ENCODE assay signal across 8 cellular contexts in the genomic region with DNA sequence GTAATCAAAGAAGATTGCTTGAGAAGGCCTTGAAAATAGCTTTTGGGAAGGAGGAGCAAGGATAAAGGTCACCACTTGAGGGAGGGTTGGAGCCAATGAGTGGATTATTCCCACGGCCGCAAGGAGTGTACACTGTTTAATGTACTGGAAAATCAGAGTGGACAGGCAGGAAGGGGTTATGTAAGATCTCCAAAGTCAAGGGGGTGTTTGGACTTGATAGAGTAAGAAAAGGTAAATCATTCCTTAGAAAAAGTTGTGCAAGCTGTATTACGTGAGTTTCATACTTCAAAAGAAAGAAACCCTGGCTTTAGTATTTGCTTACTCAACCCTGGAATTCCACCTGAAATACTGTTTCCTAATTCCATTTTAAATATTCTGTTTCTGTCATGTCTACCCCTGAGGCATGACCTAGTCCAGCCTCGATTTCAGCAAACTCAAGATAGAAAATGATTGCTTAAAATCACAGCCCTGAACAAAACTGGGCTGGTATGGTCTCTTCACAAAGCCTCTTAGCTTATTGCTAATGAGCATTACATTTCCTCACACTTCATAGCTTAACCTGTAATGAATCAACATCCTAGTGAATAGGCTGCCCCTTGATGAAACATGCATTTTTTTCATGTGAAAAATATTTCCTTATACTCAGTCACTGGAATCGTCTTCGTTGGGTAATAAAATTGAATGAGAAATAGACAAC. TPM values are rescaled to one million over a fixed set of nuclear protein-coding genes. Genes with fewer than 3 reads are reported as not detected.
DNase-seq lines count a peak whose midpoint lies in the region; FAIRE-seq and TF ChIP-seq lines count a peak whose summit lies in the region.

No MANE protein-coding gene starts in this region.

- no peaks in the 10 kb centered on the region for H3K9me1 ChIP-seq in endothelial cell of umbilical vein (replicated peaks; ENCODE audit: control insufficient read depth, extremely low read depth, insufficient read depth, low read length)

- no peak overlapping the region for H2BK5ac ChIP-seq in neuronal stem cell (ENCODE audit: low read length)

- peaks cover 36% of the 10 kb centered on the region for H3F3A ChIP-seq in PC-9 (ENCODE audit: insufficient read depth, low read depth)

- no peaks in the 10 kb centered on the region for H4K20me1 ChIP-seq in PC-9 (ENCODE audit: insufficient read depth)
- H4K20me1 ChIP-seq in endothelial cell of umbilical vein (replicated peaks; ENCODE audit: control insufficient read depth, extremely low read depth, insufficient read depth, low read length) = no peaks in the 10 kb centered on the region

- FAIRE-seq in endothelial cell of umbilical vein (lab: Jason Lieb, UNC) = no peak

- no CpG with 5 or more reads among the region's 6 CpGs for WGBS in neuronal stem cell (ENCODE audit: extremely low coverage in 2 of 2, insufficient read length in 2 of 2, insufficient replicate concordance in 1 of 2), 2 donors

- H3K23ac ChIP-seq in neuronal stem cell (ENCODE audit: low read depth, low read length, poor library complexity) = no peak overlapping the region

- H4K91ac ChIP-seq in neuronal stem cell (ENCODE audit: low read depth, low read length, poor library complexity) = no peak overlapping the region

- CTCF ChIA-PET in PC-9 (lab: Charles Lee) = interaction anchor here (0.7 to 1.2 kb wide), 2 partner anchors 11 to 300 kb away, joined by 4 to 5 read pairs; no protein-coding TSS in a partner anchor
- CTCF ChIA-PET in endothelial cell of umbilical vein (lab: Charles Lee) = interaction anchor here (0.9 to 2.3 kb wide), 6 partner anchors 10 to 62 kb away, joined by 3 to 11 read pairs (median 6); no protein-coding TSS in a partner anchor

- H3K36me3 ChIP-seq in PC-9 (ENCODE audit: low read depth) = no peaks in the 10 kb centered on the region
- no peaks in the 10 kb centered on the region for H3K36me3 ChIP-seq in endothelial cell of umbilical vein (ENCODE audit: control insufficient read depth in 2 of 2, extremely low read depth in 1 of 2, insufficient read depth in 2 of 2, low read length in 2 of 2)
- H3K36me3 ChIP-seq in neuronal stem cell (replicated peaks in 1 of 2; ENCODE audit: control insufficient read depth in 2 of 2, insufficient read depth in 2 of 2, low read length in 2 of 2) = no peaks in the 10 kb centered on the region

- H3K9ac ChIP-seq in endothelial cell of umbilical vein (replicated peaks; ENCODE audit: extremely low read depth, insufficient read depth, low read length) = no peak overlapping the region
- no peak overlapping the region for H3K9ac ChIP-seq in neuronal stem cell (ENCODE audit: low read depth, low read length, poor library complexity)

- POLR2A ChIA-PET in PC-9 (lab: Charles Lee; ENCODE audit: unreplicated experiment) = interaction anchor here (0.5 to 0.7 kb wide), 2 partner anchors 26 to 37 kb away, joined by 3 to 5 read pairs; no protein-coding TSS in a partner anchor
- POLR2A ChIA-PET in endothelial cell of umbilical vein (lab: Charles Lee) = no interaction called here

- H3K9me2 ChIP-seq in PC-9 (ENCODE audit: insufficient read depth) = no peaks in the 10 kb centered on the region

- H3K4me3 ChIP-seq in PC-9 = peak overlapping the region; percentile 83
- peak overlapping the region in 1 of 3 experiments; percentile 72 for H3K4me3 ChIP-seq in endothelial cell of umbilical vein (replicated peaks in 1 of 3; ENCODE audit: insufficient read depth in 1 of 3, low read depth in 1 of 3, low read length in 3 of 3)
- H3K4me3 ChIP-seq in neuronal stem cell (ENCODE audit: low read length in 2 of 2) = peak overlapping the region in 1 of 2 donors; percentile 69

- H3K27ac ChIP-seq in PC-9 (peak overlapping the region; percentile 97), endothelial cell of umbilical vein (ENCODE audit: insufficient read depth, low read depth, low read length) (no peak overlapping the region), neuronal stem cell (replicated peaks; ENCODE audit: low read length) (no peak overlapping the region)

- H3K4me1 ChIP-seq in PC-9 (replicated peaks; ENCODE audit: insufficient read depth) (peaks cover 35% of the 10 kb centered on the region), endothelial cell of umbilical vein (ENCODE audit: control insufficient read depth, extremely low read depth, insufficient read depth, low read length) (peaks cover 7% of the 10 kb centered on the region), neuronal stem cell (ENCODE audit: control insufficient read depth in 2 of 2, insufficient read depth in 1 of 2, low read depth in 1 of 2, low read length in 2 of 2) (peaks cover 2 to 14% of the 10 kb centered on the region in 2 donors)

- intact Hi-C loops in PC-9 (cut with micrococcal nuclease; ENCODE audit: unreplicated experiment) (loop anchor here (1.0 to 2.0 kb wide), 2 partner anchors 30 to 61 kb away; no protein-coding TSS in a partner anchor), endothelial cell of umbilical vein (cut with micrococcal nuclease) (no loop called here)

- no TSS peak for BruUV-seq in PC-9 (replicated peaks; lab: Mats Ljungman, UMichigan)
- BruUV-seq in endothelial cell of umbilical vein (replicated peaks; lab: Mats Ljungman, UMichigan) = no TSS peak

- peak overlapping the region; percentile 86 for H3K4me2 ChIP-seq in PC-9
- H3K4me2 ChIP-seq in endothelial cell of umbilical vein (ENCODE audit: insufficient read depth, low read length) = peak overlapping the region; percentile 93
- peak overlapping the region; percentile 60 for H3K4me2 ChIP-seq in neuronal stem cell (ENCODE audit: insufficient read depth, low read length, poor library complexity, severe bottlenecking)

- H3K27me3 ChIP-seq in PC-9 (ENCODE audit: insufficient read depth, low read depth) (no peaks in the 10 kb centered on the region), endothelial cell of umbilical vein (ENCODE audit: control insufficient read depth in 2 of 2, insufficient read depth in 2 of 2, low read length in 2 of 2) (no peaks in the 10 kb centered on the region), neuronal stem cell (ENCODE audit: control insufficient read depth in 3 of 3, insufficient read depth in 3 of 3, low read depth in 1 of 3, low read length in 3 of 3) (no peaks in the 10 kb centered on the region)

- no peak overlapping the region for H4K8ac ChIP-seq in neuronal stem cell (ENCODE audit: low read depth, low read length)

- H2BK12ac ChIP-seq in neuronal stem cell (ENCODE audit: low read length) = no peak overlapping the region

- DNase-seq in NCI-H1417 (lab: John Stamatoyannopoulos, UW) (peak in 2 of 3 experiments; percentile 22 to 50), NCI-H1417 treated with DMSO at 0.1 percent for 48 hours (lab: John Stamatoyannopoulos, UW) (no peak), PC-9 (peak; percentile 41 to 99), endothelial cell of umbilical vein (ENCODE audit: low read depth, low spot score) (peak; percentile 15), neuronal stem cell (ENCODE audit: low spot score) (no peak), NCI-H187 (lab: John Stamatoyannopoulos, UW) (no peak)
- DNase-seq in stimulated activated CD4-positive, alpha-beta T cell treated with anti-CD3 and anti-CD28 coated beads, Interleukin-4, amount 100 ng/mL, for 4 hours = no peak
- no peak for DNase-seq in stimulated activated CD4-positive, alpha-beta T cell treated with anti-CD3 and anti-CD28 coated beads, Interleukin-15, amount 100 ng/mL, for 24 hours

- dilution Hi-C loops in endothelial cell of umbilical vein (cut with MboI; ENCODE audit: extremely low pct_ligation_motif_present, low sequenced_read_pairs) = no loop called here

- no peak overlapping the region for H2BK120ac ChIP-seq in neuronal stem cell (ENCODE audit: low read depth, low read length)

- no peak overlapping the region for H3K14ac ChIP-seq in neuronal stem cell (ENCODE audit: low read length)

- H2BK15ac ChIP-seq in neuronal stem cell (ENCODE audit: low read length) = no peak overlapping the region

- no peak overlapping the region for H3K18ac ChIP-seq in neuronal stem cell (ENCODE audit: low read length)

- no peak overlapping the region for H2AK5ac ChIP-seq in neuronal stem cell (ENCODE audit: low read depth, low read length)

- H3K79me1 ChIP-seq in neuronal stem cell (ENCODE audit: low read depth, low read length) = no peaks in the 10 kb centered on the region

- H2AFZ ChIP-seq in PC-9 (no peak overlapping the region), endothelial cell of umbilical vein (ENCODE audit: low read depth, low read length) (peak overlapping the region; percentile 95), neuronal stem cell (ENCODE audit: low read length) (peak overlapping the region; percentile 99)

- H3K9me3 ChIP-seq in PC-9 (ENCODE audit: insufficient read depth, low read depth) (0 out of 2 replicates have a peak, but pooled peaks cover 5% of the 10 kb centered on the region), endothelial cell of umbilical vein (replicated peaks; ENCODE audit: control insufficient read depth, insufficient read depth, low read length) (no peaks in the 10 kb centered on the region), neuronal stem cell (replicated peaks in 1 of 2; ENCODE audit: control insufficient read depth in 2 of 2, insufficient read depth in 1 of 2, low read depth in 1 of 2, low read length in 2 of 2) (no peaks in the 10 kb centered on the region)

- TF ChIP-seq CTCF in PC-9 (conservative IDR thresholded peaks at IDR 0.05) (peak; percentile 32; the same call in 1 of the 2 replicates), endothelial cell of umbilical vein (IDR thresholded peaks at IDR 0.05; ENCODE audit: extremely low read depth in 1 of 2, insufficient read depth in 1 of 2, low read depth in 1 of 2, low read length in 2 of 2) (no peak)

- H3K79me2 ChIP-seq in PC-9 (ENCODE audit: low read depth) (peaks cover 54% of the 10 kb centered on the region), endothelial cell of umbilical vein (ENCODE audit: control insufficient read depth, insufficient read depth, low read length) (no peaks in the 10 kb centered on the region)

- H3K4ac ChIP-seq in neuronal stem cell (ENCODE audit: low read length) = no peak overlapping the region

- TF ChIP-seq POLR2A in endothelial cell of umbilical vein (IDR thresholded peaks at IDR 0.05; ENCODE audit: low read depth, low read length) = no peak

TF ChIP-seq in endothelial cell of umbilical vein, 7 proteins besides CTCF, POLR2A, EP300 and RAD21 (continues in another document):
- TF ChIP-seq, protein P1, sequence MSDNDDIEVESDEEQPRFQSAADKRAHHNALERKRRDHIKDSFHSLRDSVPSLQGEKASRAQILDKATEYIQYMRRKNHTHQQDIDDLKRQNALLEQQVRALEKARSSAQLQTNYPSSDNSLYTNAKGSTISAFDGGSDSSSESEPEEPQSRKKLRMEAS (IDR thresholded peaks at IDR 0.05; ENCODE audit: insufficient read depth, insufficient read length) = no peak

RNA-seq across cellular contexts. Expression of a gene that starts 1.1 kb away (rescaled TPM):
- total RNA-seq in PC-9 (2021) (23.0 and 27.5 TPM in 2 replicates), endothelial cell of umbilical vein (3.1 and 3.9 TPM in 2 replicates)
- polyA plus RNA-seq in endothelial cell of umbilical vein = 0.37 and 0.41 TPM in 2 replicates
- polyA plus RNA-seq in endothelial cell of umbilical vein (2011; cell fraction: cytosol; rRNA removed) = 0.53 and 0.72 TPM in 2 replicates
- polyA plus RNA-seq in endothelial cell of umbilical vein (2011; cell fraction: nucleus; rRNA removed) = 1.0 and 1.1 TPM in 2 replicates
- 2.5 and 4.1 TPM in 2 replicates for polyA plus RNA-seq in endothelial cell of umbilical vein (2012)
- 0.58 and 1.6 TPM in 2 replicates for polyA minus RNA-seq in endothelial cell of umbilical vein
- polyA minus RNA-seq in endothelial cell of umbilical vein (2011; cell fraction: cytosol; rRNA and poly(A)+ RNA removed) = 3.2 TPM
- 0.43 and 0.53 TPM in 2 replicates for polyA minus RNA-seq in endothelial cell of umbilical vein (2011; cell fraction: nucleus; rRNA and poly(A)+ RNA removed)
- 5.0 TPM for polyA plus RNA-seq in neuronal stem cell (2013, experiment 1 of 2)
- polyA plus RNA-seq in neuronal stem cell (2013, experiment 2 of 2) = 5.1 TPM

Comparison
In these comparisons a context has a peak if more than half of its experiments do, and no peak if none do; other contexts are left out.
1. DNase-seq: peak in NCI-H1417 (2 of 3), PC-9 (2 of 2) and endothelial cell of umbilical vein (single experiment); none in NCI-H1417 treated with DMSO at 0.1 percent for 48 hours (single experiment), neuronal stem cell (single experiment), stimulated activated CD4-positive, alpha-beta T cell treated with anti-CD3 and anti-CD28 coated beads, Interleukin-4, amount 100 ng/mL, for 4 hours (0 of 2), NCI-H187 (0 of 2) and stimulated activated CD4-positive, alpha-beta T cell treated with anti-CD3 and anti-CD28 coated beads, Interleukin-15, amount 100 ng/mL, for 24 hours (single experiment).
2. Peak in every context shown above with its lines, with median percentiles within 50 percentile points of each other: H3K4me2 ChIP-seq.